Comparison of ENCODE assay signal across 8 cellular contexts in the genomic region with DNA sequence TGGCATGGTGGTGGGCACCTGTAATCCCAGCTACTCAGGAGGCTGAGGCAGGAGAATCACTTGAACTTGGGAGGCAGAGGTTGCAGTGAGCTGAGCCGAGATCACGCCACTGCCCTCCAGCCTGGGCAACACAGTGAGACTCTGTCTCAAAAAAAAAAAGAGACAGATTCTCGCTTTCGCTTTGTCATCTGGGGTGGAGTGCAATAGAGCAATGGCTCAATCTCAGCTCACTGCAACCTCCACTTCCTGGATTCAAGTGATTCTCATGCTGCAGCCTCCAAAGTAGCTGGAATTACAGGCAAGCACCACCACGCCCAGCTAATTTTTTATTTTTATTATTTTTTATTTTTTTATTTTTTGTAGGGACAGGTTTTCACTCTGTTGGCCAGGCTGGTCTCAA. TPM values are rescaled to one million over a fixed set of nuclear protein-coding genes. Genes with fewer than 3 reads are reported as not detected.
"Had no signal": no experiment of that assay in that cellular context is flagged by ENCODE, and none has a peak within 500 bp of the region (broad histone marks: within the 10 kb centered on the region; RNA-seq: fewer than 3 reads in every experiment).

No MANE protein-coding gene starts in this region.

RNA-seq across cellular contexts. Expression of a gene that starts 30.6 kb away (rescaled TPM):
- total RNA-seq: activated CD8-positive, alpha-beta memory T cell treated with anti-CD3 and anti-CD28 coated beads, Interleukin-2, amount 10 ng/mL, durations not matched to agents 7 days and 5 days; activated CD8-positive, alpha-beta T cell treated with anti-CD3 and anti-CD28 coated beads, Interleukin-2, amount 10 ng/mL, durations not matched to agents 7 days and 5 days had no signal

RNA-seq across cellular contexts. Expression of a gene that starts 56.7 kb away (rescaled TPM):
- total RNA-seq: activated CD4-positive, alpha-beta T cell treated with anti-CD3 and anti-CD28 coated beads for 36 hours; activated T-helper 2 cell treated with anti-CD3 and anti-CD28 coated beads, Interferon-gamma antibody, Interleukin-2, Interleukin-4, amounts not matched to agents 10 μg/mL and 5 μg/mL and 100 μg/mL, durations not matched to agents 14 hours and 24 hours and 36 hours; foreskin keratinocyte; kidney epithelial cell; neural crest cell had no signal
- polyA plus RNA-seq: foreskin keratinocyte, smooth muscle cell had no signal
